8 cellular contexts compared by ENCODE assay signal in the genomic region with DNA sequence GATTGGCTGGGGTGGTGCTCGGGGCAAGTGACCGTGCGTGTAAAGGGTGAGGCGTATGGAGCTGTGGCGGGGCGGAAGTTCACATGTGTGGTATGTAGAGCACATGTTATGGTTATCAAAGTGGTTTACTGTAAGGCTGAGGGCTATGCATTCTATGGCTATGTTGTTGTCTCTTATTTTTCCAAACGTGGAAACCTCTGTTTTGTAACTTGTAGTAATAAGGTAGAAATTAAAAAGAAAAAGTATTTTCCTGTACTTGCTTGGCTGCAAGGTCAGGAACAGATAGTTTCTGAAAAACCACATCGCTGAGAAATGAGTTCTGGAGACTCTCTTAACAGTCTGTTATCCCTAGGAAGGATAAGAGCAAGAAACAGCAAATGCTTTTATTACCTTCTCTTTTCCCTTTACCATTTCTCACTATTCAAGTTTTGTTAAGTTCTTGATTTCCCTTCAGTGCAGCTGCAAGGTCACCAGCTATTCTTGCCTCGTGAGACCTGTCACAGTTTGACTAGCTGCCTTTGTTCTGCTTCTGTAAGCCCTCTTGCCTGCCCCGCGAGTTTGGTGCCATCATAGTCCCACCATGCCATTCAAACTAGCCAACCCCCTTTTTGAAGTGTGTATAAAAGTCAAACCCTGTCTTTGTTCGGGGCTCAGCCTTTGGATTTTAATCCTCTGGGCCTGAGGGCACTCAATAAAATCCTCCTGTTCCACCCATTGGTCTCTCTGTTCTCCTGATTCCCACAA. TPM values are rescaled to one million over a fixed set of nuclear protein-coding genes. Genes with fewer than 3 reads are reported as not detected.
A peak's percentile ranks its signal among the peaks of the same experiment; 100 is the strongest.
DNase-seq lines count a peak whose midpoint lies in the region; ATAC-seq lines count a peak whose summit lies in the region.

No MANE protein-coding gene starts in this region.

- H3K27ac Mint-ChIP-seq in activated T-helper 1 cell treated with anti-CD3 and anti-CD28 coated beads, Interleukin-12 subunit alpha, Interleukin-12 subunit beta, Interleukin-2, Interleukin-4 antibody, amounts not matched to agents 30 ng/mL and 10 ng/mL and 1 ng/mL, durations not matched to agents 14 hours and 24 hours and 36 hours = no peak overlapping the region

- no peaks in the 10 kb centered on the region for H3K9me3 Mint-ChIP-seq in activated T-helper 1 cell treated with anti-CD3 and anti-CD28 coated beads, Interleukin-12 subunit alpha, Interleukin-12 subunit beta, Interleukin-2, Interleukin-4 antibody, amounts not matched to agents 30 ng/mL and 10 ng/mL and 1 ng/mL, durations not matched to agents 14 hours and 24 hours and 36 hours

- ATAC-seq in GM19397 (IDR thresholded peaks at IDR 0.05; ENCODE audit: unreplicated experiment) (peak; percentile 67), HG03432 (IDR thresholded peaks at IDR 0.05; ENCODE audit: unreplicated experiment) (peak; percentile 81)

- DNase-seq in DMS79 (lab: John Stamatoyannopoulos, UW) (peak; percentile 100), NCI-H526 treated with DMSO at 0.1 percent for 48 hours (lab: John Stamatoyannopoulos, UW) (peak; percentile 99), glomerular endothelial cell (ENCODE audit: extremely low read depth, low read depth, low spot score) (peak; percentile 83), posterior vena cava (ENCODE audit: low spot score) (peak; percentile 79), T-helper 9 cell (no peak)
- DNase-seq in activated T-helper 1 cell treated with anti-CD3 and anti-CD28 coated beads, Interleukin-12 subunit alpha, Interleukin-12 subunit beta, Interleukin-2, Interleukin-4 antibody, amounts not matched to agents 30 ng/mL and 10 ng/mL and 1 ng/mL, durations not matched to agents 14 hours and 24 hours and 36 hours (ENCODE audit: low spot score) = peak; percentile 61

- no peak overlapping the region for H3K4me3 Mint-ChIP-seq in activated T-helper 1 cell treated with anti-CD3 and anti-CD28 coated beads, Interleukin-12 subunit alpha, Interleukin-12 subunit beta, Interleukin-2, Interleukin-4 antibody, amounts not matched to agents 30 ng/mL and 10 ng/mL and 1 ng/mL, durations not matched to agents 14 hours and 24 hours and 36 hours

- intact Hi-C loops in activated T-helper 1 cell treated with anti-CD3 and anti-CD28 coated beads, Interleukin-12 subunit alpha, Interleukin-12 subunit beta, Interleukin-2, Interleukin-4 antibody, amounts not matched to agents 30 ng/mL and 10 ng/mL and 1 ng/mL, durations not matched to agents 14 hours and 24 hours and 36 hours (cut with micrococcal nuclease) = loop anchor here (1.0 to 10.0 kb wide), 8 partner anchors 8 to 1300 kb away; a partner anchor contains a TSS
- intact Hi-C loops in posterior vena cava (cut with DNase I) = no loop called here

- peaks cover 2% of the 10 kb centered on the region for H3K36me3 Mint-ChIP-seq in activated T-helper 1 cell treated with anti-CD3 and anti-CD28 coated beads, Interleukin-12 subunit alpha, Interleukin-12 subunit beta, Interleukin-2, Interleukin-4 antibody, amounts not matched to agents 30 ng/mL and 10 ng/mL and 1 ng/mL, durations not matched to agents 14 hours and 24 hours and 36 hours (ENCODE audit: low read depth)

- peaks cover under 1% of the 10 kb centered on the region for H3K27me3 Mint-ChIP-seq in activated T-helper 1 cell treated with anti-CD3 and anti-CD28 coated beads, Interleukin-12 subunit alpha, Interleukin-12 subunit beta, Interleukin-2, Interleukin-4 antibody, amounts not matched to agents 30 ng/mL and 10 ng/mL and 1 ng/mL, durations not matched to agents 14 hours and 24 hours and 36 hours (ENCODE audit: insufficient read depth)

- H3K4me1 Mint-ChIP-seq in activated T-helper 1 cell treated with anti-CD3 and anti-CD28 coated beads, Interleukin-12 subunit alpha, Interleukin-12 subunit beta, Interleukin-2, Interleukin-4 antibody, amounts not matched to agents 30 ng/mL and 10 ng/mL and 1 ng/mL, durations not matched to agents 14 hours and 24 hours and 36 hours (ENCODE audit: low read depth) = peaks cover 19% of the 10 kb centered on the region

RNA-seq across cellular contexts. Expression of a gene that starts 9.5 kb away (rescaled TPM):
- 2,178 and 3,041 TPM in 2 replicates for total RNA-seq in activated T-helper 1 cell treated with anti-CD3 and anti-CD28 coated beads, Interleukin-12 subunit alpha, Interleukin-12 subunit beta, Interleukin-2, Interleukin-4 antibody, amounts not matched to agents 30 ng/mL and 10 ng/mL and 1 ng/mL, durations not matched to agents 14 hours and 24 hours and 36 hours
- total RNA-seq in glomerular endothelial cell (under 0.01 TPM in 2 replicates), posterior vena cava (over 10,000 TPM; 12,584 to 18,986 TPM)

RNA-seq across cellular contexts. Expression of a gene that starts 16.4 kb away (rescaled TPM):
- total RNA-seq in activated T-helper 1 cell treated with anti-CD3 and anti-CD28 coated beads, Interleukin-12 subunit alpha, Interleukin-12 subunit beta, Interleukin-2, Interleukin-4 antibody, amounts not matched to agents 30 ng/mL and 10 ng/mL and 1 ng/mL, durations not matched to agents 14 hours and 24 hours and 36 hours = 22.1 and 22.6 TPM in 2 replicates
- total RNA-seq in glomerular endothelial cell = 22.9 and 26.7 TPM in 2 replicates
- 10 to 100 TPM; 12.6 to 21.6 TPM for total RNA-seq in posterior vena cava

Comparison
In these comparisons a context has a peak if more than half of its experiments do, and no peak if none do; other contexts are left out.
1. RNA of a gene that starts 9.5 kb away (total RNA-seq): 12,584 to 18,986 TPM in posterior vena cava and 2,178 to 3,041 TPM in activated T-helper 1 cell treated with anti-CD3 and anti-CD28 coated beads, Interleukin-12 subunit alpha, Interleukin-12 subunit beta, Interleukin-2, Interleukin-4 antibody, amounts not matched to agents 30 ng/mL and 10 ng/mL and 1 ng/mL, durations not matched to agents 14 hours and 24 hours and 36 hours; under 0.01 TPM in glomerular endothelial cell; every median in the first group is over 1,000 times any median in the second.